20 cellular contexts compared by ENCODE assay signal in genomic region chr15:71667228-71667627, GRCh38.
DNase-seq lines count a peak whose midpoint lies in the region; ATAC-seq and TF ChIP-seq lines count a peak whose summit lies in the region.
"Had no signal": no experiment of that assay in that cellular context is flagged by ENCODE, and none has a peak within 500 bp of the region (broad histone marks: within the 10 kb centered on the region; RNA-seq: fewer than 3 reads in every experiment).

No MANE protein-coding gene starts in this region.

- H3K9ac ChIP-seq in SK-N-SH: no peak overlapping the region
- no peak overlapping the region for H3K9ac ChIP-seq in IMR-90 (ENCODE audit: low read depth, low read length)
- no peak overlapping the region for H3K9ac ChIP-seq in adipocyte (ENCODE audit: low read length)
- H3K9ac ChIP-seq: BLaER1 treated with 17β-estradiol and CSF1 and Interleukin-3, amounts not matched to agents 10 nM and 100 nM had no signal

- no peak overlapping the region for H2BK5ac ChIP-seq in IMR-90 (ENCODE audit: low read depth, low read length, poor library complexity, severe bottlenecking)

- H3K18ac ChIP-seq in IMR-90 (ENCODE audit: low read depth, low read length): no peak overlapping the region

- peaks cover 31% of the 10 kb centered on the region for H3K4me1 Mint-ChIP-seq in mesothelial cell of epicardium
- H3K4me1 Mint-ChIP-seq: B cell had no signal

- H3K27ac ChIP-seq in SK-N-SH (ENCODE audit: low read depth in 2 of 2, low read length in 1 of 2) (no peak overlapping the region), IMR-90 (ENCODE audit: insufficient read depth, low read length) (no peak overlapping the region; the same call in 1 of the 2 replicates)
- H3K27ac ChIP-seq: 22Rv1; A549; BLaER1 treated with 17β-estradiol and CSF1 and Interleukin-3, amounts not matched to agents 10 nM and 100 nM; C4-2B had no signal

- H3K79me2 ChIP-seq in SK-N-SH (ENCODE audit: insufficient read depth): 0 out of 2 replicates have a peak, but pooled peaks cover 5% of the 10 kb centered on the region

- no peaks in the 10 kb centered on the region for H3K79me1 ChIP-seq in IMR-90 (ENCODE audit: low read depth in 1 of 2, low read length in 2 of 2)

- no peak overlapping the region for H4K91ac ChIP-seq in IMR-90 (ENCODE audit: insufficient read depth, low read depth, low read length)

- no peaks in the 10 kb centered on the region for H3K9me2 ChIP-seq in SK-N-SH

- DNase-seq in SK-N-SH: no peak
- DNase-seq in IMR-90: no peak
- DNase-seq in adipocyte (ENCODE audit: low read depth): peak; percentile 53
- no peak for DNase-seq in mesothelial cell of epicardium (ENCODE audit: low spot score in 2 of 2, unreplicated experiment in 2 of 2)
- DNase-seq in SIG-M5 treated with dmso at 0.1 percent for 504 hours (lab: John Stamatoyannopoulos, UW; ENCODE audit: unreplicated experiment): no peak
- DNase-seq in effector CD8-positive, alpha-beta T cell (lab: John Stamatoyannopoulos, UW): no peak
- DNase-seq: AML-193; Caco-2; Calu3; CD4-positive, alpha-beta T cell; CD8-positive, alpha-beta T cell; DMS79 treated with DMSO at 0.1 percent for 48 hours; GF-D8 had no signal

- H4K20me1 ChIP-seq in SK-N-SH (ENCODE audit: insufficient read depth) (no peaks in the 10 kb centered on the region), IMR-90 (ENCODE audit: insufficient read depth, low read length) (no peaks in the 10 kb centered on the region)
- H4K20me1 ChIP-seq: BLaER1 treated with 17β-estradiol and CSF1 and Interleukin-3, amounts not matched to agents 10 nM and 100 nM had no signal

- H3K4me2 ChIP-seq in SK-N-SH: no peak overlapping the region
- no peak overlapping the region for H3K4me2 ChIP-seq in IMR-90 (ENCODE audit: low read depth, low read length)
- H3K4me2 ChIP-seq: A549; BLaER1 treated with 17β-estradiol and CSF1 and Interleukin-3, amounts not matched to agents 10 nM and 100 nM had no signal

- 0 out of 2 replicates have a peak, but pooled peaks cover 5% of the 10 kb centered on the region for H3K9me1 ChIP-seq in IMR-90 (ENCODE audit: insufficient read depth, low read length)

- no peak overlapping the region for H3K23ac ChIP-seq in IMR-90 (ENCODE audit: low read depth, low read length)

- H3K27ac Mint-ChIP-seq in mesothelial cell of epicardium: peak overlapping the region; percentile 21
- H3K27ac Mint-ChIP-seq: B cell; CD4-positive, alpha-beta T cell; CD8-positive, alpha-beta T cell had no signal

- no peak overlapping the region for H2AFZ ChIP-seq in SK-N-SH (ENCODE audit: low read depth)
- no peak overlapping the region for H2AFZ ChIP-seq in IMR-90 (replicated peaks; ENCODE audit: low read length, poor library complexity)

- TF ChIP-seq CTCF in SK-N-SH (IDR thresholded peaks at IDR 0.05): no peak
- TF ChIP-seq CTCF in IMR-90 (conservative IDR thresholded peaks at IDR 0.05; ENCODE audit: low read depth, low read length): no peak
- no peak for TF ChIP-seq CTCF in mesothelial cell of epicardium (IDR thresholded peaks at IDR 0.05; ENCODE audit: unreplicated experiment)

- H3K9me3 ChIP-seq in SK-N-SH (peaks cover 4% of the 10 kb centered on the region), IMR-90 (ENCODE audit: control insufficient read depth, insufficient read depth, low read length) (no peaks in the 10 kb centered on the region), adipocyte (ENCODE audit: control insufficient read depth, low read length) (peaks cover 7% of the 10 kb centered on the region)
- H3K9me3 ChIP-seq: Caco-2 had no signal

- no peak for TF ChIP-seq POLR2A in IMR-90 (IDR thresholded peaks at IDR 0.05; ENCODE audit: low read depth, low read length)

- TF ChIP-seq EP300 in SK-N-SH (IDR thresholded peaks at IDR 0.05; ENCODE audit: borderline replicate concordance in 1 of 2, low read depth in 1 of 2, low read length in 1 of 2): no peak

- H3F3A ChIP-seq in SK-N-SH (replicated peaks; ENCODE audit: insufficient read depth): peaks cover 14% of the 10 kb centered on the region

- H3K36me3 Mint-ChIP-seq in mesothelial cell of epicardium: peaks cover 26% of the 10 kb centered on the region
- H3K36me3 Mint-ChIP-seq: CD8-positive, alpha-beta T cell had no signal

- intact Hi-C loops in IMR-90 (cut with micrococcal nuclease): no loop called here

- no peak overlapping the region for H3K4me3 ChIP-seq in SK-N-SH (ENCODE audit: low read depth in 2 of 2, low read length in 1 of 2)
- no peak overlapping the region for H3K4me3 ChIP-seq in IMR-90 (ENCODE audit: insufficient read depth, low read depth, low read length)
- no peak overlapping the region for H3K4me3 ChIP-seq in adipocyte (ENCODE audit: low read length)
- H3K4me3 ChIP-seq: A549; BLaER1 treated with 17β-estradiol and CSF1 and Interleukin-3, amounts not matched to agents 10 nM and 100 nM had no signal

- no peak overlapping the region for H3K56ac ChIP-seq in IMR-90 (ENCODE audit: extremely low read depth, insufficient read depth, low read length)

- H3K4me3 Mint-ChIP-seq in mesothelial cell of epicardium: no peak overlapping the region
- H3K4me3 Mint-ChIP-seq: B cell; CD4-positive, alpha-beta T cell; CD8-positive, alpha-beta T cell had no signal

- ATAC-seq in SK-N-SH treated with all-trans-retinoic acid at 6 μM for 48 hours: no peak
- ATAC-seq in IMR-90 (ENCODE audit: low read depth): no peak
- ATAC-seq in activated CD4-positive, CD25-positive, alpha-beta regulatory T cell treated with anti-CD3 and anti-CD28 coated beads, Interleukin-2, amount 50 U/mL, for 24 hours: no peak
- ATAC-seq: A549; CD8-positive, alpha-beta T cell had no signal

- no peaks in the 10 kb centered on the region for H3K27me3 Mint-ChIP-seq in mesothelial cell of epicardium (ENCODE audit: low read depth)

- H3K36me3 ChIP-seq in SK-N-SH (replicated peaks in 1 of 2; ENCODE audit: control insufficient read depth in 1 of 2, insufficient read depth in 2 of 2, low read length in 1 of 2) (peaks cover 0 to 10% of the 10 kb centered on the region in 2 experiments), IMR-90 (ENCODE audit: control insufficient read depth, insufficient read depth, low read length) (peaks cover 2% of the 10 kb centered on the region; the same call in 1 of the 2 replicates), adipocyte (ENCODE audit: control insufficient read depth, insufficient read depth, low read length, severe bottlenecking) (no peaks in the 10 kb centered on the region)
- H3K36me3 ChIP-seq: BLaER1 treated with 17β-estradiol and CSF1 and Interleukin-3, amounts not matched to agents 10 nM and 100 nM had no signal

- in situ Hi-C loops in IMR-90 (cut with MboI; ENCODE audit: low sequenced_read_pairs): no loop called here

- no TSS peak for BruUV-seq in IMR-90 (replicated peaks; lab: Mats Ljungman, UMichigan)

- H3K9me3 Mint-ChIP-seq in mesothelial cell of epicardium: peaks cover 20% of the 10 kb centered on the region
- H3K9me3 Mint-ChIP-seq: CD4-positive, alpha-beta T cell; CD8-positive, alpha-beta T cell had no signal

- H4K8ac ChIP-seq in IMR-90 (ENCODE audit: low read depth in 2 of 2, low read length in 2 of 2): no peak overlapping the region

- dilution Hi-C loops in IMR-90 (cut with HindIII; ENCODE audit: low sequenced_read_pairs, unreplicated experiment): no loop called here

- H2BK20ac ChIP-seq in IMR-90 (ENCODE audit: low read depth, low read length): no peak overlapping the region

- H2BK15ac ChIP-seq in IMR-90 (ENCODE audit: low read depth, low read length): no peak overlapping the region

- H2BK120ac ChIP-seq in IMR-90 (ENCODE audit: low read depth, low read length): no peak overlapping the region

- H3K27me3 ChIP-seq in SK-N-SH (ENCODE audit: insufficient read depth): no peaks in the 10 kb centered on the region
- H3K27me3 ChIP-seq in IMR-90 (ENCODE audit: control insufficient read depth, insufficient read depth, low read length): no peaks in the 10 kb centered on the region
- no peaks in the 10 kb centered on the region for H3K27me3 ChIP-seq in adipocyte (replicated peaks; ENCODE audit: control insufficient read depth, insufficient read depth, low read length)
- H3K27me3 ChIP-seq: BLaER1 treated with 17β-estradiol and CSF1 and Interleukin-3, amounts not matched to agents 10 nM and 100 nM had no signal

- peaks cover 0 to 3% of the 10 kb centered on the region in 2 experiments; a peak in 1 of 4 replicates for H3K4me1 ChIP-seq in SK-N-SH (ENCODE audit: control insufficient read depth in 1 of 2, insufficient read depth in 2 of 2, low read depth in 1 of 2, low read length in 1 of 2)
- peaks cover 7% of the 10 kb centered on the region for H3K4me1 ChIP-seq in IMR-90 (ENCODE audit: control insufficient read depth, insufficient read depth, low read length)
- peaks cover 6% of the 10 kb centered on the region for H3K4me1 ChIP-seq in adipocyte (ENCODE audit: control insufficient read depth, insufficient read depth, low read length)
- H3K4me1 ChIP-seq: A549; BLaER1 treated with 17β-estradiol and CSF1 and Interleukin-3, amounts not matched to agents 10 nM and 100 nM had no signal

- no peak overlapping the region for H3K14ac ChIP-seq in IMR-90 (replicated peaks; ENCODE audit: low read depth, low read length)

- H3K4ac ChIP-seq in IMR-90 (ENCODE audit: low read depth, low read length): no peak overlapping the region

- no peak overlapping the region for H4K5ac ChIP-seq in IMR-90 (ENCODE audit: low read depth, low read length)

- TF ChIP-seq RAD21 in SK-N-SH (IDR thresholded peaks at IDR 0.05; ENCODE audit: low read length) (no peak), IMR-90 (IDR thresholded peaks at IDR 0.05; ENCODE audit: low read length) (no peak)

- H2AK9ac ChIP-seq in IMR-90 (replicated peaks; ENCODE audit: low read depth, low read length, poor library complexity): no peak overlapping the region

- H2AK5ac ChIP-seq in IMR-90 (ENCODE audit: low read depth, low read length): no peak overlapping the region

- POLR2A ChIA-PET in SK-N-SH (lab: Yijun Ruan, JAX) (no interaction called here), IMR-90 (lab: Charles Lee; ENCODE audit: unreplicated experiment) (no interaction called here)

- CTCF ChIA-PET in SK-N-SH (lab: Yijun Ruan, JAX) (interaction anchor here (0.8 to 2.3 kb wide), 3 partner anchors 28 to 64 kb away, joined by 3 to 5 read pairs (median 3); no protein-coding TSS in a partner anchor), IMR-90 (lab: Yijun Ruan, JAX) (interaction anchor here (0.6 to 1.3 kb wide), 2 partner anchors 26 to 43 kb away, joined by 3 to 4 read pairs; no protein-coding TSS in a partner anchor)

TF ChIP-seq in SK-N-SH treated with all-trans-retinoic acid at 6 μM for 48 hours, 23 proteins besides CTCF, POLR2A, EP300 and RAD21 (continues in another document):
- TF ChIP-seq ZNF70 (CRISPR knock-in tag; IDR thresholded peaks at IDR 0.05): no peak
- no peak for TF ChIP-seq ZFP30 (CRISPR knock-in tag; IDR thresholded peaks at IDR 0.05)
- TF ChIP-seq GLIS3 (CRISPR knock-in tag; IDR thresholded peaks at IDR 0.05): no peak
- TF ChIP-seq ISL1 (CRISPR knock-in tag; IDR thresholded peaks at IDR 0.05): peak; percentile 55

TF ChIP-seq in IMR-90, 13 proteins besides CTCF, POLR2A, EP300 and RAD21:
- TF ChIP-seq CEBPB (IDR thresholded peaks at IDR 0.05; ENCODE audit: low read depth, low read length) (peak; percentile 20; the same call in 1 of the 2 replicates), SMC3 (IDR thresholded peaks at IDR 0.05; ENCODE audit: low read depth, low read length) (no peak)
TF ChIP-seq in IMR-90: peak in this region for 1.
